In genomic region chr16:81752225-81752875, GRCh38 we compare ENCODE assay signal across 1 cellular context.
TF ChIP-seq lines count a peak whose summit lies in the region.

No MANE protein-coding gene starts in this region.

TF ChIP-seq in GM23338, 12 proteins besides CTCF, POLR2A, EP300 and RAD21 (continued from another document):
- TF ChIP-seq, protein P1, sequence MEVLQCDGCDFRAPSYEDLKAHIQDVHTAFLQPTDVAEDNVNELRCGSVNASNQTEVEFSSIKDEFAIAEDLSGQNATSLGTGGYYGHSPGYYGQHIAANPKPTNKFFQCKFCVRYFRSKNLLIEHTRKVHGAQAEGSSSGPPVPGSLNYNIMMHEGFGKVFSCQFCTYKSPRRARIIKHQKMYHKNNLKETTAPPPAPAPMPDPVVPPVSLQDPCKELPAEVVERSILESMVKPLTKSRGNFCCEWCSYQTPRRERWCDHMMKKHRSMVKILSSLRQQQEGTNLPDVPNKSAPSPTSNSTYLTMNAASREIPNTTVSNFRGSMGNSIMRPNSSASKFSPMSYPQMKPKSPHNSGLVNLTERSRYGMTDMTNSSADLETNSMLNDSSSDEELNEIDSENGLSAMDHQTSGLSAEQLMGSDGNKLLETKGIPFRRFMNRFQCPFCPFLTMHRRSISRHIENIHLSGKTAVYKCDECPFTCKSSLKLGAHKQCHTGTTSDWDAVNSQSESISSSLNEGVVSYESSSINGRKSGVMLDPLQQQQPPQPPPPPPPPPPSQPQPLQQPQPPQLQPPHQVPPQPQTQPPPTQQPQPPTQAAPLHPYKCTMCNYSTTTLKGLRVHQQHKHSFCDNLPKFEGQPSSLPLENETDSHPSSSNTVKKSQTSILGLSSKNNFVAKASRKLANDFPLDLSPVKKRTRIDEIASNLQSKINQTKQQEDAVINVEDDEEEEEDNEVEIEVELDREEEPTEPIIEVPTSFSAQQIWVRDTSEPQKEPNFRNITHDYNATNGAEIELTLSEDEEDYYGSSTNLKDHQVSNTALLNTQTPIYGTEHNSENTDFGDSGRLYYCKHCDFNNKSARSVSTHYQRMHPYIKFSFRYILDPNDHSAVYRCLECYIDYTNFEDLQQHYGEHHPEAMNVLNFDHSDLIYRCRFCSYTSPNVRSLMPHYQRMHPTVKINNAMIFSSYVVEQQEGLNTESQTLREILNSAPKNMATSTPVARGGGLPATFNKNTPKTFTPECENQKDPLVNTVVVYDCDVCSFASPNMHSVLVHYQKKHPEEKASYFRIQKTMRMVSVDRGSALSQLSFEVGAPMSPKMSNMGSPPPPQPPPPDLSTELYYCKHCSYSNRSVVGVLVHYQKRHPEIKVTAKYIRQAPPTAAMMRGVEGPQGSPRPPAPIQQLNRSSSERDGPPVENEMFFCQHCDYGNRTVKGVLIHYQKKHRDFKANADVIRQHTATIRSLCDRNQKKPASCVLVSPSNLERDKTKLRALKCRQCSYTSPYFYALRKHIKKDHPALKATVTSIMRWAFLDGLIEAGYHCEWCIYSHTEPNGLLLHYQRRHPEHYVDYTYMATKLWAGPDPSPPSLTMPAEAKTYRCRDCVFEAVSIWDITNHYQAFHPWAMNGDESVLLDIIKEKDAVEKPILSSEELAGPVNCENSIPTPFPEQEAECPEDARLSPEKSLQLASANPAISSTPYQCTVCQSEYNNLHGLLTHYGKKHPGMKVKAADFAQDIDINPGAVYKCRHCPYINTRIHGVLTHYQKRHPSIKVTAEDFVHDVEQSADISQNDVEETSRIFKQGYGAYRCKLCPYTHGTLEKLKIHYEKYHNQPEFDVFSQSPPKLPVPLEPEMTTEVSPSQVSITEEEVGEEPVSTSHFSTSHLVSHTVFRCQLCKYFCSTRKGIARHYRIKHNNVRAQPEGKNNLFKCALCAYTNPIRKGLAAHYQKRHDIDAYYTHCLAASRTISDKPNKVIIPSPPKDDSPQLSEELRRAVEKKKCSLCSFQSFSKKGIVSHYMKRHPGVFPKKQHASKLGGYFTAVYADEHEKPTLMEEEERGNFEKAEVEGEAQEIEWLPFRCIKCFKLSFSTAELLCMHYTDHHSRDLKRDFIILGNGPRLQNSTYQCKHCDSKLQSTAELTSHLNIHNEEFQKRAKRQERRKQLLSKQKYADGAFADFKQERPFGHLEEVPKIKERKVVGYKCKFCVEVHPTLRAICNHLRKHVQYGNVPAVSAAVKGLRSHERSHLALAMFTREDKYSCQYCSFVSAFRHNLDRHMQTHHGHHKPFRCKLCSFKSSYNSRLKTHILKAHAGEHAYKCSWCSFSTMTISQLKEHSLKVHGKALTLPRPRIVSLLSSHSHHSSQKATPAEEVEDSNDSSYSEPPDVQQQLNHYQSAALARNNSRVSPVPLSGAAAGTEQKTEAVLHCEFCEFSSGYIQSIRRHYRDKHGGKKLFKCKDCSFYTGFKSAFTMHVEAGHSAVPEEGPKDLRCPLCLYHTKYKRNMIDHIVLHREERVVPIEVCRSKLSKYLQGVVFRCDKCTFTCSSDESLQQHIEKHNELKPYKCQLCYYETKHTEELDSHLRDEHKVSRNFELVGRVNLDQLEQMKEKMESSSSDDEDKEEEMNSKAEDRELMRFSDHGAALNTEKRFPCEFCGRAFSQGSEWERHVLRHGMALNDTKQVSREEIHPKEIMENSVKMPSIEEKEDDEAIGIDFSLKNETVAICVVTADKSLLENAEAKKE (CRISPR knock-in tag; IDR thresholded peaks at IDR 0.05), result no peak
- no peak for TF ChIP-seq JUNB (IDR thresholded peaks at IDR 0.05; ENCODE audit: unreplicated experiment)
